In genomic region chr4:1794809-1795303, GRCh38 we compare ENCODE assay signal across 11 cellular contexts. TPM values are rescaled to one million over a fixed set of nuclear protein-coding genes. Genes with fewer than 3 reads are reported as not detected.
DNase-seq lines count a peak whose midpoint lies in the region; ATAC-seq and TF ChIP-seq lines count a peak whose summit lies in the region.
"Had no signal": no experiment of that assay in that cellular context is flagged by ENCODE, and none has a peak within 500 bp of the region (broad histone marks: within the 10 kb centered on the region; RNA-seq: fewer than 3 reads in every experiment).

No MANE protein-coding gene starts in this region.

- WGBS in transverse colon (ENCODE audit: low coverage in 1 of 2), 2 donors = 2% methylated on average over 48 of the region's 68 CpGs; no CpG with 5 or more reads in 1 of the 2 donors

- H3K27me3 ChIP-seq in lower lobe of right lung (ENCODE audit: low read depth) (peaks cover 48% of the 10 kb centered on the region), transverse colon (peaks cover 51% of the 10 kb centered on the region)

- POLR2A ChIA-PET in activated naive CD8-positive, alpha-beta T cell treated with anti-CD3 and anti-CD28 coated beads, Interleukin-2, amount 10 ng/mL, durations not matched to agents 7 days and 5 days (lab: Charles Lee) = interaction anchor here (1.0 kb wide), 1 partner anchor 76 kb away, joined by 4 read pairs; the partner anchor contains the start of gene NSD2
- POLR2A ChIA-PET in T-cell (lab: Charles Lee) = no interaction called here

- in situ Hi-C loops in transverse colon (cut with MboI; ENCODE audit: low pct_ligation_motif_present in 1 of 4, low pct_unique_long_range_greater_than_20kb in 1 of 4, low sequenced_read_pairs in 3 of 4) = no loop called here

- no peak overlapping the region for H3K27ac Mint-ChIP-seq in activated naive CD8-positive, alpha-beta T cell treated with anti-CD3 and anti-CD28 coated beads, Interleukin-2, amount 10 ng/mL, durations not matched to agents 7 days and 5 days
- no peak overlapping the region for H3K27ac Mint-ChIP-seq in activated naive CD8-positive, alpha-beta T cell treated with anti-CD3 and anti-CD28 coated beads for 36 hours
- no peak overlapping the region for H3K27ac Mint-ChIP-seq in T-cell
- H3K27ac Mint-ChIP-seq: CD4-positive, CD25-positive, alpha-beta regulatory T cell had no signal

- H3K9me3 ChIP-seq in lower lobe of right lung (no peaks in the 10 kb centered on the region), transverse colon (no peaks in the 10 kb centered on the region)

- no peak for TF ChIP-seq POLR2A in transverse colon (IDR thresholded peaks at IDR 0.05)

- CTCF ChIA-PET in T-cell (lab: Charles Lee) = interaction anchor here in 1 of 2 donors (0.6 kb wide), 1 partner anchor 13 kb away, joined by 4 read pairs; no protein-coding TSS in a partner anchor

- no peak overlapping the region for H3K27ac ChIP-seq in lower lobe of right lung
- H3K27ac ChIP-seq in transverse colon = peak overlapping the region; percentile 64 to 87 (median 79)

- ATAC-seq in activated naive CD8-positive, alpha-beta T cell treated with anti-CD3 and anti-CD28 coated beads, Interleukin-2, amount 10 ng/mL, durations not matched to agents 7 days and 5 days (ENCODE audit: low read depth) = no peak
- ATAC-seq in lower lobe of right lung (no peak), T-cell (replicated peaks in 1 of 4) (no peak)

- TF ChIP-seq CTCF in lower lobe of right lung (IDR thresholded peaks at IDR 0.05) (no peak), transverse colon (IDR thresholded peaks at IDR 0.05) (no peak)

- peaks cover 31% of the 10 kb centered on the region for H3K27me3 Mint-ChIP-seq in activated naive CD8-positive, alpha-beta T cell treated with anti-CD3 and anti-CD28 coated beads, Interleukin-2, amount 10 ng/mL, durations not matched to agents 7 days and 5 days
- peaks cover 26% of the 10 kb centered on the region for H3K27me3 Mint-ChIP-seq in activated naive CD8-positive, alpha-beta T cell treated with anti-CD3 and anti-CD28 coated beads for 36 hours
- peaks cover 10 to 42% of the 10 kb centered on the region in 2 donors for H3K27me3 Mint-ChIP-seq in T-cell

- H3K36me3 Mint-ChIP-seq in activated naive CD8-positive, alpha-beta T cell treated with anti-CD3 and anti-CD28 coated beads, Interleukin-2, amount 10 ng/mL, durations not matched to agents 7 days and 5 days = no peaks in the 10 kb centered on the region
- no peaks in the 10 kb centered on the region for H3K36me3 Mint-ChIP-seq in activated naive CD8-positive, alpha-beta T cell treated with anti-CD3 and anti-CD28 coated beads for 36 hours
- H3K36me3 Mint-ChIP-seq in T-cell = no peaks in the 10 kb centered on the region
- H3K36me3 Mint-ChIP-seq: CD4-positive, CD25-positive, alpha-beta regulatory T cell had no signal

- no peaks in the 10 kb centered on the region for H3K36me3 ChIP-seq in lower lobe of right lung
- H3K36me3 ChIP-seq in transverse colon = no peaks in the 10 kb centered on the region

- intact Hi-C loops in lower lobe of right lung (cut with DNase I) = no loop called here
- intact Hi-C loops in transverse colon (cut with DNase I; ENCODE audit: low total_unique reads) = no loop called here

- no peaks in the 10 kb centered on the region for H3K4me1 Mint-ChIP-seq in activated naive CD8-positive, alpha-beta T cell treated with anti-CD3 and anti-CD28 coated beads, Interleukin-2, amount 10 ng/mL, durations not matched to agents 7 days and 5 days
- no peaks in the 10 kb centered on the region for H3K4me1 Mint-ChIP-seq in activated naive CD8-positive, alpha-beta T cell treated with anti-CD3 and anti-CD28 coated beads for 36 hours
- H3K4me1 Mint-ChIP-seq in T-cell = peaks cover 0 to 5% (median 0%) of the 10 kb centered on the region in 3 donors

- H3K4me1 ChIP-seq in lower lobe of right lung (peaks cover 21% of the 10 kb centered on the region), transverse colon (peaks cover 17 to 45% (median 35%) of the 10 kb centered on the region in 4 donors)

- H3K4me3 ChIP-seq in lower lobe of right lung = peak overlapping the region; percentile 64
- H3K4me3 ChIP-seq in transverse colon = peak overlapping the region; percentile 33 to 71 (median 66)

- DNase-seq in activated naive CD8-positive, alpha-beta T cell treated with anti-CD3 and anti-CD28 coated beads, Interleukin-2, amount 10 ng/mL, durations not matched to agents 7 days and 5 days = no peak
- DNase-seq in activated naive CD8-positive, alpha-beta T cell treated with anti-CD3 and anti-CD28 coated beads for 36 hours = no peak
- DNase-seq in astrocyte of the hippocampus (ENCODE audit: low read depth, low spot score) = peak; percentile 33
- no peak for DNase-seq in lower lobe of right lung
- no peak for DNase-seq in transverse colon
- no peak for DNase-seq in NCI-H524 treated with DMSO at 0.1 percent for 48 hours (lab: John Stamatoyannopoulos, UW)
- no peak for DNase-seq in NCI-H2081 treated with DMSO at 0.1 percent for 48 hours (lab: John Stamatoyannopoulos, UW)
- DNase-seq in T-cell = no peak
- DNase-seq: CD4-positive, CD25-positive, alpha-beta regulatory T cell; NCI-H1048; T-helper 2 cell had no signal

- H3K9me3 Mint-ChIP-seq in activated naive CD8-positive, alpha-beta T cell treated with anti-CD3 and anti-CD28 coated beads, Interleukin-2, amount 10 ng/mL, durations not matched to agents 7 days and 5 days = no peaks in the 10 kb centered on the region
- H3K9me3 Mint-ChIP-seq in activated naive CD8-positive, alpha-beta T cell treated with anti-CD3 and anti-CD28 coated beads for 36 hours = no peaks in the 10 kb centered on the region
- no peaks in the 10 kb centered on the region for H3K9me3 Mint-ChIP-seq in T-cell

- peak overlapping the region; percentile 30 for H3K4me3 Mint-ChIP-seq in activated naive CD8-positive, alpha-beta T cell treated with anti-CD3 and anti-CD28 coated beads, Interleukin-2, amount 10 ng/mL, durations not matched to agents 7 days and 5 days
- H3K4me3 Mint-ChIP-seq in activated naive CD8-positive, alpha-beta T cell treated with anti-CD3 and anti-CD28 coated beads for 36 hours = no peak overlapping the region
- peak overlapping the region in 1 of 3 donors; percentile 36 for H3K4me3 Mint-ChIP-seq in T-cell

- no peak for TF ChIP-seq EP300 in transverse colon (IDR thresholded peaks at IDR 0.05; ENCODE audit: low read depth)

RNA-seq across cellular contexts. Expression of gene FGFR3, which starts 1.8 kb away (rescaled TPM):
- under 1 TPM in 1 of 2 experiments, not detected in 1; 0.14 TPM for total RNA-seq in activated naive CD8-positive, alpha-beta T cell treated with anti-CD3 and anti-CD28 coated beads, Interleukin-2, amount 10 ng/mL, durations not matched to agents 7 days and 5 days
- not detected for total RNA-seq in activated naive CD8-positive, alpha-beta T cell treated with anti-CD3 and anti-CD28 coated beads for 36 hours
- total RNA-seq in lower lobe of right lung (34.2 TPM), transverse colon (100 to 1,000 TPM in 2 of 4 donors, 10 to 100 TPM in 2; 56.2 to 209 (median 110) TPM), T-cell (under 1 TPM in 3 of 5 donors, not detected in 2; 0.70 to 0.91 (median 0.90) TPM)

Comparison
In these comparisons a context has a peak if more than half of its experiments do, and no peak if none do; other contexts are left out.
1. RNA of gene FGFR3, which starts 1.8 kb away (total RNA-seq): 56.2 to 209 TPM in transverse colon and 34.2 TPM in lower lobe of right lung (single experiment); 0.70 to 0.91 TPM in T-cell, 0.14 TPM in activated naive CD8-positive, alpha-beta T cell treated with anti-CD3 and anti-CD28 coated beads, Interleukin-2, amount 10 ng/mL, durations not matched to agents 7 days and 5 days and not detected in activated naive CD8-positive, alpha-beta T cell treated with anti-CD3 and anti-CD28 coated beads for 36 hours; every median in the first group is over 10 times any median in the second.